1 cellular context compared by ENCODE assay signal in genomic region chr17:39618252-39618913, GRCh38.
TF ChIP-seq lines count a peak whose summit lies in the region.

No MANE protein-coding gene starts in this region.

TF ChIP-seq in endothelial cell of umbilical vein, 7 proteins besides CTCF, POLR2A, EP300 and RAD21:
- TF ChIP-seq MAX (IDR thresholded peaks at IDR 0.05; ENCODE audit: insufficient read depth, insufficient read length) (no peak), JUN (IDR thresholded peaks at IDR 0.05; ENCODE audit: borderline replicate concordance, insufficient read depth, insufficient read length, low read depth) (no peak), POLR2AphosphoS5 (IDR thresholded peaks at IDR 0.05; ENCODE audit: insufficient read depth, low read depth, low read length) (no peak), GATA2 (IDR thresholded peaks at IDR 0.05; ENCODE audit: insufficient read depth, insufficient read length, low read depth, low read length) (no peak), FOS (IDR thresholded peaks at IDR 0.05; ENCODE audit: borderline replicate concordance, insufficient read depth, low read length) (no peak)
